Comparison of ENCODE assay signal across 27 cellular contexts in the genomic region with DNA sequence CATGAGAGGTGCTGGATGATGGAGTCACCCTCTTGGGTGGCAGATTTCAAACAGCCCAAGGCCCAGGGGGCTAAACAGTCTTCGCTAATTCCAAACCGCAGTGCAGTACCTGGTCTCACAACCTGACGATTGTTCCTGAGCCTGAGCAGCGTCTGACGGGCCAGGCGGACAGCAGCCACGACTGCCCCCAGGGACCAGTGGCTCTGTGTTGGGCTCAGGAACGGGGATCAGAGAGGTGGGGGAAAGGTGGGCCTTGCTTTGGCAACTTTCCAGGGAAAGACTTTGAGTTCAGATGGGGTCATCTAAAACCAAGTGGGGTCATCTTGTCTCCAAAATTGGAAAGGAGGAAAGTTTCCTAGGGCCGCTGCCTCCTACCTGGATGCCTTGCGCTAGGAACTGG. TPM values are rescaled to one million over a fixed set of nuclear protein-coding genes. Genes with fewer than 3 reads are reported as not detected.
DNase-seq lines count a peak whose midpoint lies in the region; ATAC-seq and TF ChIP-seq lines count a peak whose summit lies in the region.
"Had no signal": no experiment of that assay in that cellular context is flagged by ENCODE, and none has a peak within 500 bp of the region (broad histone marks: within the 10 kb centered on the region; RNA-seq: fewer than 3 reads in every experiment).

No MANE protein-coding gene starts in this region.

- H3K4me1 ChIP-seq in heart left ventricle (peaks cover 0 to 14% (median 8%) of the 10 kb centered on the region in 12 donors), subcutaneous abdominal adipose tissue (ENCODE audit: control insufficient read depth in 5 of 5, insufficient read depth in 5 of 5, low read length in 5 of 5) (peaks cover 2 to 17% (median 8%) of the 10 kb centered on the region in 5 donors)
- H3K4me1 ChIP-seq: foreskin keratinocyte had no signal

- H3K9me3 ChIP-seq in heart left ventricle (no peaks in the 10 kb centered on the region), subcutaneous abdominal adipose tissue (ENCODE audit: control insufficient read depth in 5 of 5, low read length in 5 of 5) (no peaks in the 10 kb centered on the region)

- peak overlapping the region in 2 of 5 donors; percentile 6 to 26 for H3K9ac ChIP-seq in subcutaneous abdominal adipose tissue (ENCODE audit: low read length in 5 of 5)
- H3K9ac ChIP-seq: KMS-11 had no signal

- TF ChIP-seq POLR2A in heart left ventricle (IDR thresholded peaks at IDR 0.05): no peak

- H3K27ac ChIP-seq in heart left ventricle (peak overlapping the region in 7 of 12 donors; percentile 2 to 58 (median 49)), subcutaneous abdominal adipose tissue (ENCODE audit: low read depth, low read length) (no peak overlapping the region)
- H3K27ac ChIP-seq: foreskin keratinocyte, KMS-11, WERI-Rb-1 had no signal

- WGBS in heart left ventricle, 4 donors: 72 to 87% (median 78%) methylated on average over 3 to 10 of the region's 10 CpGs

- DNase-seq in heart left ventricle (no peak), Right ventricle myocardium inferior (ENCODE audit: missing footprints) (no peak), choroid plexus epithelial cell (ENCODE audit: low read depth) (no peak), left lobe of liver (ENCODE audit: low spot score) (peak; percentile 32), mucosa of gallbladder (ENCODE audit: low spot score) (no peak), RPMI8226 (no peak)
- DNase-seq in effector CD4-positive, alpha-beta T cell: no peak
- DNase-seq: activated naive CD4-positive, alpha-beta T cell; activated T-cell treated with anti-CD3 and anti-CD28 coated beads, Interleukin-2, amount 50 U/mL, for 1 hour; CD4-positive, alpha-beta memory T cell; effector CD8-positive, alpha-beta T cell; foreskin keratinocyte; hippocampal formation; midbrain; MM.1S; natural killer cell; NCI-H1436; NCI-H2081 treated with DMSO at 0.1 percent for 48 hours; NCI-H446 treated with DMSO at 0.1 percent for 48 hours; NCI-H82; SHP77; stimulated activated CD4-positive, alpha-beta T cell treated with anti-CD3 and anti-CD28 coated beads, Interleukin-12 subunit alpha, Interleukin-12 subunit beta, amount 100 ng/mL, for 4 hours; SW 1271; T1000; WERI-Rb-1 had no signal

- intact Hi-C loops in heart left ventricle (cut with DNase I): loop anchor here in 5 of 10 donors (2.0 to 5.0 kb wide), 2 partner anchors 52 to 55 kb away; no protein-coding TSS in a partner anchor
- intact Hi-C loops in Right ventricle myocardium inferior (cut with DNase I): loop anchor here (2.0 kb wide), 1 partner anchor 31 kb away; no protein-coding TSS in a partner anchor

- ATAC-seq in heart left ventricle (peak in 3 of 4 donors; percentile 6 to 13 (median 10)), Right ventricle myocardium inferior (no peak), left lobe of liver (no peak)
- ATAC-seq: foreskin keratinocyte had no signal

- H3K27me3 ChIP-seq in heart left ventricle (peaks cover 0 to 5% (median 0%) of the 10 kb centered on the region in 9 donors), subcutaneous abdominal adipose tissue (ENCODE audit: control insufficient read depth in 5 of 5, insufficient read depth in 4 of 5, low read length in 5 of 5) (peaks cover 0 to 4% (median 0%) of the 10 kb centered on the region in 5 donors)
- H3K27me3 ChIP-seq: foreskin keratinocyte had no signal

- H3K36me3 ChIP-seq in heart left ventricle (no peaks in the 10 kb centered on the region), subcutaneous abdominal adipose tissue (ENCODE audit: control insufficient read depth in 5 of 5, insufficient read depth in 5 of 5, low read length in 5 of 5) (no peaks in the 10 kb centered on the region)

- TF ChIP-seq CTCF in heart left ventricle (IDR thresholded peaks at IDR 0.05) (no peak), choroid plexus epithelial cell (conservative IDR thresholded peaks at IDR 0.05; ENCODE audit: low read depth, low read length) (no peak)

- H3K4me3 ChIP-seq in heart left ventricle (peak overlapping the region in 10 of 12 donors; percentile 3 to 48 (median 40)), choroid plexus epithelial cell (ENCODE audit: low read depth, low read length) (peak overlapping the region; percentile 55), subcutaneous abdominal adipose tissue (ENCODE audit: low read depth in 1 of 5, low read length in 5 of 5) (peak overlapping the region in 3 of 5 donors; percentile 42 to 48 (median 46))

RNA-seq across cellular contexts. Expression of a gene that starts 0.5 kb away (rescaled TPM):
- total RNA-seq in heart left ventricle: 1 to 10 TPM; 2.3 to 9.9 (median 2.9) TPM
- polyA plus RNA-seq in heart left ventricle: 10 to 100 TPM in 1 of 2 donors, 1 to 10 TPM in 1; 8.8 to 12.5 TPM
- 1.9 TPM for total RNA-seq in Right ventricle myocardium inferior
- 40.1 TPM for total RNA-seq in left lobe of liver
- 79.0 TPM for total RNA-seq in mucosa of gallbladder
- total RNA-seq: CD4-positive, alpha-beta memory T cell; foreskin keratinocyte had no signal
- polyA plus RNA-seq: foreskin keratinocyte had no signal

RNA-seq across cellular contexts. Expression of a gene that starts 20.3 kb away (rescaled TPM):
- total RNA-seq in heart left ventricle (1,000 to 10,000 TPM in 1 of 9 donors, 100 to 1,000 TPM in 8; 407 to 1,112 (median 628) TPM), Right ventricle myocardium inferior (657 TPM), left lobe of liver (388 TPM), mucosa of gallbladder (690 TPM)
- 1,000 to 10,000 TPM; 1,474 to 1,813 TPM for polyA plus RNA-seq in heart left ventricle

RNA-seq across cellular contexts. Expression of a gene that starts 37.3 kb away (rescaled TPM):
- total RNA-seq in heart left ventricle (10 to 100 TPM; 18.3 to 23.6 (median 20.0) TPM), Right ventricle myocardium inferior (20.9 TPM), left lobe of liver (9.5 TPM), mucosa of gallbladder (14.9 TPM)
- polyA plus RNA-seq in heart left ventricle: 10 to 100 TPM; 12.8 to 31.4 TPM

Comparison
In these comparisons a context has a peak if more than half of its experiments do, and no peak if none do; other contexts are left out.
1. ATAC-seq: peak in heart left ventricle (3 of 4); none in Right ventricle myocardium inferior (single experiment) and left lobe of liver (single experiment).
2. Peak in every context shown above with its lines, with median percentiles within 50 percentile points of each other: H3K4me3 ChIP-seq.